Comparison of ENCODE assay signal across 1 cellular context in the genomic region with DNA sequence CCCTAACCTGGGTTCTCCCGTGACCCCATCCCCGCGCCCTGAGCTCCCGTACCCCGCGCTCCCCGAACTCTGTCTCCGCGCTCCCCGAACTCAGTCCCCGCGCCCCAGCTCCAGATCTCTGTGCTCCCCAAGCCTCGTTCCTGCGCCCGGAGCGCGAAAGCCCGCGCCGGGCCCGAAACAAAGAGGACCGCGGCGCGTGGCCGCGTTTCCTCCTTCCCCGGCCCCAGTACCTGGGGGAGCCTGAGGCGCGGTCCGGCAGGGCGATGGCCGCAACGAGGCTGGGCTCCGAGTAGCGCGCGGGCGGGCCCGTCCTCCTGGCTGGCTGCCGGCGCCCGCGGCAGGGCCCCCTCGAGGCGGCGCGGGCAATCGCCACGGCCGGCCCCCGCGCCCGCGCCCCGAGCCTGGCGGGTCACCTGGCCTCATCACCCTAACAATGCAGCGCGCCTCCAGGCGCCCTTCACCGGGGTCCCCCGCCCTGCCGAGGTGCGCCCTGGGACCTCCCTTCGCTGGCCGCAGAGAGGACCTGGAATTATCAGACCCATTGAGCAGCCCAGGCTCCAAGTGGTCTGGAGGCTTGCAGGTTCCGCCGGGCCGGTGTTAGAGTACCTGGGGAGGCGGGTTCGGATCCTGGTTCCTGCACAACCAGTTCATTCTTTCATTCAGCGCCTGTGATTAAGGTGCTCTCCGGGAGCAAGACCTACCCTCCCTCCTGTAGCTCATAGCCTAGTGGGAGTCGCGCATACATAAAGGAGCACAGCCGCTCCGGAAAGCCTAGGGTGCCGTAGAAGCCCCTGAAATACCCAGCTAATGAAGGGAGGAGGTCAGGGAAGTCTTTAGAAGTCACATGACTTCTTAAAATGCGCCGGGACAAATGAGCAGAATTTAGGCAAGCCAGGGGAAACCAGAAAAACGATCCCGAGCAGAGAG.
TF ChIP-seq lines count a peak whose summit lies in the region.

TSS of gene TNS3 (minus strand) at position 291 of the 927 bp plus-strand sequence. CDS start 142,475 bp downstream, outside the sequence.

TF ChIP-seq in HepG2, 621 proteins besides CTCF, POLR2A, EP300 and RAD21 (continued from another document and continues in another):
- TF ChIP-seq ZNF142 (CRISPR knock-in tag; IDR thresholded peaks at IDR 0.05): peak; percentile 98
- no peak for TF ChIP-seq ZNF138 (CRISPR knock-in tag; IDR thresholded peaks at IDR 0.05; ENCODE audit: low read depth)
- TF ChIP-seq ZNF761 (CRISPR knock-in tag; conservative IDR thresholded peaks at IDR 0.05): 0 out of 2 replicates have a peak, but pooled peaks have one; percentile 52
- TF ChIP-seq POLR2AphosphoS5 (IDR thresholded peaks at IDR 0.05; ENCODE audit: low read depth, low read length): 0 out of 2 replicates have a peak, but pooled peaks have one; percentile 25
- no peak for TF ChIP-seq MIXL1 (CRISPR knock-in tag; IDR thresholded peaks at IDR 0.05)
- no peak for TF ChIP-seq ZNF557 (CRISPR knock-in tag; IDR thresholded peaks at IDR 0.05)
- no peak for TF ChIP-seq MEIS1 (CRISPR knock-in tag; IDR thresholded peaks at IDR 0.05; ENCODE audit: borderline replicate concordance)
- TF ChIP-seq ZFX (CRISPR knock-in tag; IDR thresholded peaks at IDR 0.05; ENCODE audit: low read depth): peak; percentile 73
- no peak for TF ChIP-seq NR2F1 (CRISPR knock-in tag; IDR thresholded peaks at IDR 0.05)
- TF ChIP-seq MYNN (CRISPR knock-in tag; IDR thresholded peaks at IDR 0.05; ENCODE audit: low read depth): no peak
- no peak for TF ChIP-seq NKX3-1 (CRISPR knock-in tag; IDR thresholded peaks at IDR 0.05)
- 0 out of 2 replicates have a peak, but pooled peaks have one; percentile 6 for TF ChIP-seq ZNF501 (CRISPR knock-in tag; IDR thresholded peaks at IDR 0.05)
- no peak for TF ChIP-seq CHCHD3 (CRISPR knock-in tag; IDR thresholded peaks at IDR 0.05)
- TF ChIP-seq TAF15 (IDR thresholded peaks at IDR 0.05; ENCODE audit: low read depth, low read length, poor library complexity, severe bottlenecking): no peak
- TF ChIP-seq CBX2 (IDR thresholded peaks at IDR 0.05; ENCODE audit: low read depth, low read length): no peak
- no peak for TF ChIP-seq CBX2 (CRISPR knock-in tag; IDR thresholded peaks at IDR 0.05; ENCODE audit: low read depth)
- TF ChIP-seq, protein P1, sequence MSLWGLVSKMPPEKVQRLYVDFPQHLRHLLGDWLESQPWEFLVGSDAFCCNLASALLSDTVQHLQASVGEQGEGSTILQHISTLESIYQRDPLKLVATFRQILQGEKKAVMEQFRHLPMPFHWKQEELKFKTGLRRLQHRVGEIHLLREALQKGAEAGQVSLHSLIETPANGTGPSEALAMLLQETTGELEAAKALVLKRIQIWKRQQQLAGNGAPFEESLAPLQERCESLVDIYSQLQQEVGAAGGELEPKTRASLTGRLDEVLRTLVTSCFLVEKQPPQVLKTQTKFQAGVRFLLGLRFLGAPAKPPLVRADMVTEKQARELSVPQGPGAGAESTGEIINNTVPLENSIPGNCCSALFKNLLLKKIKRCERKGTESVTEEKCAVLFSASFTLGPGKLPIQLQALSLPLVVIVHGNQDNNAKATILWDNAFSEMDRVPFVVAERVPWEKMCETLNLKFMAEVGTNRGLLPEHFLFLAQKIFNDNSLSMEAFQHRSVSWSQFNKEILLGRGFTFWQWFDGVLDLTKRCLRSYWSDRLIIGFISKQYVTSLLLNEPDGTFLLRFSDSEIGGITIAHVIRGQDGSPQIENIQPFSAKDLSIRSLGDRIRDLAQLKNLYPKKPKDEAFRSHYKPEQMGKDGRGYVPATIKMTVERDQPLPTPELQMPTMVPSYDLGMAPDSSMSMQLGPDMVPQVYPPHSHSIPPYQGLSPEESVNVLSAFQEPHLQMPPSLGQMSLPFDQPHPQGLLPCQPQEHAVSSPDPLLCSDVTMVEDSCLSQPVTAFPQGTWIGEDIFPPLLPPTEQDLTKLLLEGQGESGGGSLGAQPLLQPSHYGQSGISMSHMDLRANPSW (CRISPR knock-in tag; IDR thresholded peaks at IDR 0.05; ENCODE audit: borderline replicate concordance): no peak
- peak; percentile 53; the same call in 1 of the 2 replicates for TF ChIP-seq ZNF343 (CRISPR knock-in tag; IDR thresholded peaks at IDR 0.05)
- TF ChIP-seq CEBPB (IDR thresholded peaks at IDR 0.05; ENCODE audit: borderline replicate concordance, low read depth, low read length): no peak
- peak; percentile 83 for TF ChIP-seq HNRNPK (IDR thresholded peaks at IDR 0.05; ENCODE audit: low read depth, low read length, poor library complexity, severe bottlenecking)
- TF ChIP-seq PPARG (CRISPR knock-in tag; conservative IDR thresholded peaks at IDR 0.05): no peak
- TF ChIP-seq, protein P2, sequence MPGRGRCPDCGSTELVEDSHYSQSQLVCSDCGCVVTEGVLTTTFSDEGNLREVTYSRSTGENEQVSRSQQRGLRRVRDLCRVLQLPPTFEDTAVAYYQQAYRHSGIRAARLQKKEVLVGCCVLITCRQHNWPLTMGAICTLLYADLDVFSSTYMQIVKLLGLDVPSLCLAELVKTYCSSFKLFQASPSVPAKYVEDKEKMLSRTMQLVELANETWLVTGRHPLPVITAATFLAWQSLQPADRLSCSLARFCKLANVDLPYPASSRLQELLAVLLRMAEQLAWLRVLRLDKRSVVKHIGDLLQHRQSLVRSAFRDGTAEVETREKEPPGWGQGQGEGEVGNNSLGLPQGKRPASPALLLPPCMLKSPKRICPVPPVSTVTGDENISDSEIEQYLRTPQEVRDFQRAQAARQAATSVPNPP (CRISPR knock-in tag; IDR thresholded peaks at IDR 0.05): 0 out of 2 replicates have a peak, but pooled peaks have one; percentile 68
- no peak for TF ChIP-seq ZNF652 (CRISPR knock-in tag; IDR thresholded peaks at IDR 0.05; ENCODE audit: borderline replicate concordance, low read depth)
- TF ChIP-seq RCOR2 (CRISPR knock-in tag; IDR thresholded peaks at IDR 0.05): no peak
- TF ChIP-seq PHF8 (CRISPR knock-in tag; IDR thresholded peaks at IDR 0.05): peak; percentile 63; the same call in 1 of the 2 replicates
- no peak for TF ChIP-seq CBFB (CRISPR knock-in tag; IDR thresholded peaks at IDR 0.05)
- TF ChIP-seq, protein P3, sequence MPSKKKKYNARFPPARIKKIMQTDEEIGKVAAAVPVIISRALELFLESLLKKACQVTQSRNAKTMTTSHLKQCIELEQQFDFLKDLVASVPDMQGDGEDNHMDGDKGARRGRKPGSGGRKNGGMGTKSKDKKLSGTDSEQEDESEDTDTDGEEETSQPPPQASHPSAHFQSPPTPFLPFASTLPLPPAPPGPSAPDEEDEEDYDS (CRISPR knock-in tag; IDR thresholded peaks at IDR 0.05): no peak
- no peak for TF ChIP-seq POGZ (CRISPR knock-in tag; IDR thresholded peaks at IDR 0.05)
- no peak for TF ChIP-seq MBNL3 (CRISPR knock-in tag; conservative IDR thresholded peaks at IDR 0.05)
- TF ChIP-seq, protein P4, sequence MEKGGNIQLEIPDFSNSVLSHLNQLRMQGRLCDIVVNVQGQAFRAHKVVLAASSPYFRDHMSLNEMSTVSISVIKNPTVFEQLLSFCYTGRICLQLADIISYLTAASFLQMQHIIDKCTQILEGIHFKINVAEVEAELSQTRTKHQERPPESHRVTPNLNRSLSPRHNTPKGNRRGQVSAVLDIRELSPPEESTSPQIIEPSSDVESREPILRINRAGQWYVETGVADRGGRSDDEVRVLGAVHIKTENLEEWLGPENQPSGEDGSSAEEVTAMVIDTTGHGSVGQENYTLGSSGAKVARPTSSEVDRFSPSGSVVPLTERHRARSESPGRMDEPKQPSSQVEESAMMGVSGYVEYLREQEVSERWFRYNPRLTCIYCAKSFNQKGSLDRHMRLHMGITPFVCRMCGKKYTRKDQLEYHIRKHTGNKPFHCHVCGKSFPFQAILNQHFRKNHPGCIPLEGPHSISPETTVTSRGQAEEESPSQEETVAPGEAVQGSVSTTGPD (CRISPR knock-in tag; IDR thresholded peaks at IDR 0.05): no peak
- TF ChIP-seq TAF1 (CRISPR knock-in tag; IDR thresholded peaks at IDR 0.05): peak; percentile 54; the same call in 1 of the 2 replicates
- TF ChIP-seq RXRB (CRISPR knock-in tag; IDR thresholded peaks at IDR 0.05; ENCODE audit: borderline replicate concordance): no peak
- TF ChIP-seq, protein P5, sequence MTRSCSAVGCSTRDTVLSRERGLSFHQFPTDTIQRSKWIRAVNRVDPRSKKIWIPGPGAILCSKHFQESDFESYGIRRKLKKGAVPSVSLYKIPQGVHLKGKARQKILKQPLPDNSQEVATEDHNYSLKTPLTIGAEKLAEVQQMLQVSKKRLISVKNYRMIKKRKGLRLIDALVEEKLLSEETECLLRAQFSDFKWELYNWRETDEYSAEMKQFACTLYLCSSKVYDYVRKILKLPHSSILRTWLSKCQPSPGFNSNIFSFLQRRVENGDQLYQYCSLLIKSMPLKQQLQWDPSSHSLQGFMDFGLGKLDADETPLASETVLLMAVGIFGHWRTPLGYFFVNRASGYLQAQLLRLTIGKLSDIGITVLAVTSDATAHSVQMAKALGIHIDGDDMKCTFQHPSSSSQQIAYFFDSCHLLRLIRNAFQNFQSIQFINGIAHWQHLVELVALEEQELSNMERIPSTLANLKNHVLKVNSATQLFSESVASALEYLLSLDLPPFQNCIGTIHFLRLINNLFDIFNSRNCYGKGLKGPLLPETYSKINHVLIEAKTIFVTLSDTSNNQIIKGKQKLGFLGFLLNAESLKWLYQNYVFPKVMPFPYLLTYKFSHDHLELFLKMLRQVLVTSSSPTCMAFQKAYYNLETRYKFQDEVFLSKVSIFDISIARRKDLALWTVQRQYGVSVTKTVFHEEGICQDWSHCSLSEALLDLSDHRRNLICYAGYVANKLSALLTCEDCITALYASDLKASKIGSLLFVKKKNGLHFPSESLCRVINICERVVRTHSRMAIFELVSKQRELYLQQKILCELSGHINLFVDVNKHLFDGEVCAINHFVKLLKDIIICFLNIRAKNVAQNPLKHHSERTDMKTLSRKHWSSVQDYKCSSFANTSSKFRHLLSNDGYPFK (CRISPR knock-in tag; IDR thresholded peaks at IDR 0.05; ENCODE audit: borderline replicate concordance): no peak
- TF ChIP-seq MEIS2 (CRISPR knock-in tag; IDR thresholded peaks at IDR 0.05): no peak
- TF ChIP-seq SYNCRIP (IDR thresholded peaks at IDR 0.05; ENCODE audit: insufficient read depth, low read depth, low read length): no peak
- TF ChIP-seq HOXA9 (CRISPR knock-in tag; IDR thresholded peaks at IDR 0.05; ENCODE audit: borderline replicate concordance): no peak
- no peak for TF ChIP-seq ZNF30 (CRISPR knock-in tag; IDR thresholded peaks at IDR 0.05)
- no peak for TF ChIP-seq MED8 (CRISPR knock-in tag; IDR thresholded peaks at IDR 0.05; ENCODE audit: insufficient replicate concordance)
- 0 out of 2 replicates have a peak, but pooled peaks have one; percentile 24 for TF ChIP-seq PAXIP1 (CRISPR knock-in tag; conservative IDR thresholded peaks at IDR 0.05)
- TF ChIP-seq TOPORS (CRISPR knock-in tag; IDR thresholded peaks at IDR 0.05): peak; percentile 10; the same call in 1 of the 2 replicates
